9 cellular contexts compared by ENCODE assay signal in the genomic region with DNA sequence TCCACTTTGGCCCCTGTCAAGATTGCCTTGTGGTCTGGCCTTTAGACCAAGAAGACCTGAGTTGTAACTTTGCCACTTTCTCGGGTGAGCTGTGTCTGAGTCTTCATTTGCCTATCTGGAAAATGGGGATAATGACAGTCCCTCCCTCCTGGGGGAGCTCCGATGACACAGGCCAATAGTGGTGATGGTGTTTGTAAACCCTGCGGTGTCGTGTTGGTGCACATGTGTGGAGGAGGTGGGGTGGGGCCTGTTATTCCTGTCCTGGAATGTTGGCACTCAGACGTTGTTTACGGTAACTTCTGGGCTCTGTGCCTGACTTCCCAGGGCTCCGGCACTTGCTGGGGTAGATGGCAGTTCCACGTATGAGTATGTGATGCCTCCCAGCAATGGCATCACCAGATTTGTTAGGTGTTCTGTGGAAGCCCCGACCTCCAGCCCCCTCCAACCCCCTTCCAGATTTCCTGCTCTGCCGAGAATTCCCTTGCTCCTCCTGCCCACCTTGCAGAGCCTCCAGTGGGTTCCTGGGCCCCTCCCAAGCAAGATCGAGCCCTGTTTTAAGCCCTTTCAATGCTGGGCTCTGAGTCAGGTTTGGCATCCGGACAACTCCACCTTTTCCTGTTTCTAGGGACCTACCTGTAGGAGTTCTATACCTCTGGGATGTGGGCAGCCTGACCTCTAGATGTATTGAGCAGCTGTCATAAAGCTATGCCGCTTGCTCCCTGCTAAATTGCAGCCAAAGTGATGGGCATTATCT. TPM values are rescaled to one million over a fixed set of nuclear protein-coding genes. Genes with fewer than 3 reads are reported as not detected.
A peak's percentile ranks its signal among the peaks of the same experiment; 100 is the strongest.
DNase-seq lines count a peak whose midpoint lies in the region; ATAC-seq and TF ChIP-seq lines count a peak whose summit lies in the region.
"Had no signal": no experiment of that assay in that cellular context is flagged by ENCODE, and none has a peak within 500 bp of the region (broad histone marks: within the 10 kb centered on the region; RNA-seq: fewer than 3 reads in every experiment).

No MANE protein-coding gene starts in this region.

- H3K36me3 ChIP-seq in colonic mucosa (no peaks in the 10 kb centered on the region), left lung (no peaks in the 10 kb centered on the region), transverse colon (no peaks in the 10 kb centered on the region)

- H3K9me3 ChIP-seq in colonic mucosa (no peaks in the 10 kb centered on the region), left lung (no peaks in the 10 kb centered on the region), transverse colon (no peaks in the 10 kb centered on the region)

- peak; percentile 82 for DNase-seq in LHCN-M2 (ENCODE audit: low read depth)
- DNase-seq in colonic mucosa = peak; percentile 57
- DNase-seq in left lung = peak in 1 of 2 donors; percentile 78
- DNase-seq in transverse colon = peak; percentile 75
- no peak for DNase-seq in NCI-H1092 (lab: John Stamatoyannopoulos, UW)
- no peak for DNase-seq in stimulated activated naive CD8-positive, alpha-beta T cell treated with anti-CD3 and anti-CD28 coated beads, Interleukin-15, Interleukin-2, amounts not matched to agents 100 U/mL and 50 U/mL, for 24 hours
- no peak for DNase-seq in OCI-M1 (lab: John Stamatoyannopoulos, UW)
- DNase-seq: natural killer cell had no signal

- no peak overlapping the region for H3K27ac ChIP-seq in colonic mucosa
- H3K27ac ChIP-seq in left lung = peak overlapping the region; percentile 44 to 58
- peak overlapping the region; percentile 25 to 62 (median 44) for H3K27ac ChIP-seq in transverse colon

- TF ChIP-seq EP300 in transverse colon (IDR thresholded peaks at IDR 0.05; ENCODE audit: low read depth) = no peak

- TF ChIP-seq POLR2A in transverse colon (IDR thresholded peaks at IDR 0.05) (no peak), GM18505 (IDR thresholded peaks at IDR 0.05; ENCODE audit: borderline replicate concordance, extremely low read depth, insufficient read depth, insufficient read length) (no peak)

- H3K9ac ChIP-seq in colonic mucosa (ENCODE audit: low read depth in 2 of 2, low read length in 2 of 2) = no peak overlapping the region

- in situ Hi-C loops in transverse colon (cut with MboI; ENCODE audit: low pct_ligation_motif_present in 1 of 4, low pct_unique_long_range_greater_than_20kb in 1 of 4, low sequenced_read_pairs in 3 of 4) = no loop called here

- H3K4me1 ChIP-seq in colonic mucosa (no peaks in the 10 kb centered on the region), left lung (peaks cover 6 to 36% of the 10 kb centered on the region in 2 donors), transverse colon (peaks cover 7 to 15% (median 11%) of the 10 kb centered on the region in 4 donors)

- no peaks in the 10 kb centered on the region for H3K27me3 ChIP-seq in colonic mucosa
- no peaks in the 10 kb centered on the region for H3K27me3 ChIP-seq in left lung
- H3K27me3 ChIP-seq in transverse colon = no peaks in the 10 kb centered on the region

- intact Hi-C loops in colonic mucosa (cut with DNase I) = no loop called here
- intact Hi-C loops in left lung (cut with DNase I) = no loop called here
- intact Hi-C loops in transverse colon (cut with DNase I; ENCODE audit: low total_unique reads) = no loop called here

- WGBS in transverse colon (ENCODE audit: low coverage in 1 of 2), 2 donors = 24% methylated on average over 13 of the region's 13 CpGs; no CpG with 5 or more reads in 1 of the 2 donors

- ATAC-seq in left lung (peak; percentile 93), GM18505 (IDR thresholded peaks at IDR 0.05; ENCODE audit: unreplicated experiment) (no peak)
- no peak for ATAC-seq in stimulated activated naive CD8-positive, alpha-beta T cell treated with anti-CD3 and anti-CD28 coated beads, Interleukin-15, Interleukin-2, amounts not matched to agents 100 U/mL and 50 U/mL, for 24 hours
- ATAC-seq: natural killer cell had no signal

- H3K4me3 ChIP-seq in colonic mucosa (no peak overlapping the region), left lung (no peak overlapping the region), transverse colon (no peak overlapping the region)

- TF ChIP-seq CTCF in colonic mucosa (IDR thresholded peaks at IDR 0.05) (no peak), left lung (IDR thresholded peaks at IDR 0.05) (no peak), transverse colon (IDR thresholded peaks at IDR 0.05) (no peak)

RNA-seq across cellular contexts. Expression of gene HRH1, which starts 31.4 kb away (rescaled TPM):
- total RNA-seq in LHCN-M2 (2014; rRNA removed) (8.7 and 9.5 TPM in 2 replicates), colonic mucosa (10 to 100 TPM in 1 of 2 donors, 1 to 10 TPM in 1; 7.2 to 20.4 TPM), left lung (1 to 10 TPM; 5.9 to 6.6 TPM), transverse colon (1 to 10 TPM; 2.0 to 9.7 (median 8.0) TPM)
- 3.0 TPM for polyA plus RNA-seq in LHCN-M2 (2012)
- total RNA-seq: natural killer cell had no signal

Comparison
In these comparisons a context has a peak if more than half of its experiments do, and no peak if none do; other contexts are left out.
1. DNase-seq: peak in LHCN-M2 (single experiment), colonic mucosa (single experiment) and transverse colon (single experiment); none in NCI-H1092 (single experiment), stimulated activated naive CD8-positive, alpha-beta T cell treated with anti-CD3 and anti-CD28 coated beads, Interleukin-15, Interleukin-2, amounts not matched to agents 100 U/mL and 50 U/mL, for 24 hours (single experiment) and OCI-M1 (single experiment).